Comparison of ENCODE assay signal across 16 cellular contexts in the genomic region with DNA sequence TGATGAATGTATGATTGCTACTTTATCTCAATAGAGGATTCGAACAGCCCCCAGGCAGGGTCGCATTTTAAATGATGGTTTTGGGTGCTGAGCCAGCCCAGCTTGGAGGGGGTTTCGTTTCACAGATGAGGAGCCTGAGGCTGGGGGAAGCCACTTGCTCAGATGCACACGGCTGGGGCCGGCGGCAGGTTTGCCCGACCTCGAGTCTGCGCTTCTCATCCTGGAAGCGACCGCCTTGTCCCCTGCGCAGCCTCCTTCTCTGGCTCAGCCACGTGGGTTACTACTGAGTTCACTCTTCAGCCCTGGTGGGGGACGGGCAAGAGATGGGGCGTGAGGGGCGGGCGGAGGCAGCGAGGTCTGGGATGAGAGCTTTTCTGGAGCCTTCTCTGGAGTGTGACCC. TPM values are rescaled to one million over a fixed set of nuclear protein-coding genes. Genes with fewer than 3 reads are reported as not detected.
"Had no signal": no experiment of that assay in that cellular context is flagged by ENCODE, and none has a peak within 500 bp of the region (broad histone marks: within the 10 kb centered on the region; RNA-seq: fewer than 3 reads in every experiment).

No MANE protein-coding gene starts in this region.

- H3K9me3 ChIP-seq: ovary, vagina had no signal

- H3K27me3 ChIP-seq: brain microvascular endothelial cell, ovary, vagina had no signal

- H3K4me1 Mint-ChIP-seq: neural crest cell had no signal

- ATAC-seq: activated CD8-positive, alpha-beta T cell treated with anti-CD3 and anti-CD28 coated beads for 36 hours; esophagus mucosa; left colon had no signal

- H3K4me3 ChIP-seq: dorsolateral prefrontal cortex, ovary, skin epidermis, vagina had no signal

- H3K27ac ChIP-seq: brain microvascular endothelial cell, dorsolateral prefrontal cortex, ovary, skin epidermis, vagina had no signal

- H3K27ac Mint-ChIP-seq: activated CD8-positive, alpha-beta T cell treated with anti-CD3 and anti-CD28 coated beads for 36 hours; activated naive CD8-positive, alpha-beta T cell; immature natural killer cell had no signal

- H3K36me3 Mint-ChIP-seq: activated naive CD8-positive, alpha-beta T cell; immature natural killer cell had no signal

- H3K36me3 ChIP-seq: brain microvascular endothelial cell, ovary, vagina had no signal

- DNase-seq: activated CD4-positive, CD25-positive, alpha-beta regulatory T cell treated with anti-CD3 and anti-CD28 coated beads, Interleukin-2, amount 50 U/mL, for 72 hours; activated CD8-positive, alpha-beta T cell treated with anti-CD3 and anti-CD28 coated beads for 36 hours; amygdala; brain microvascular endothelial cell; immature natural killer cell; mesenchymal stem cell; SW 1271 had no signal

- H3K4me3 Mint-ChIP-seq: activated CD8-positive, alpha-beta T cell treated with anti-CD3 and anti-CD28 coated beads for 36 hours; activated naive CD8-positive, alpha-beta T cell; immature natural killer cell; neural crest cell had no signal

- H3K4me1 ChIP-seq: vagina had no signal

- H3K27me3 Mint-ChIP-seq: activated naive CD8-positive, alpha-beta T cell had no signal

- H3K9me3 Mint-ChIP-seq: activated CD8-positive, alpha-beta T cell treated with anti-CD3 and anti-CD28 coated beads for 36 hours; immature natural killer cell; neural crest cell had no signal

RNA-seq across cellular contexts. Expression of a gene that starts 25.3 kb away (rescaled TPM):
- total RNA-seq: activated CD8-positive, alpha-beta T cell treated with anti-CD3 and anti-CD28 coated beads for 36 hours; esophagus mucosa; neural crest cell; renal cortical epithelial cell had no signal
